13 cellular contexts compared by ENCODE assay signal in the genomic region with DNA sequence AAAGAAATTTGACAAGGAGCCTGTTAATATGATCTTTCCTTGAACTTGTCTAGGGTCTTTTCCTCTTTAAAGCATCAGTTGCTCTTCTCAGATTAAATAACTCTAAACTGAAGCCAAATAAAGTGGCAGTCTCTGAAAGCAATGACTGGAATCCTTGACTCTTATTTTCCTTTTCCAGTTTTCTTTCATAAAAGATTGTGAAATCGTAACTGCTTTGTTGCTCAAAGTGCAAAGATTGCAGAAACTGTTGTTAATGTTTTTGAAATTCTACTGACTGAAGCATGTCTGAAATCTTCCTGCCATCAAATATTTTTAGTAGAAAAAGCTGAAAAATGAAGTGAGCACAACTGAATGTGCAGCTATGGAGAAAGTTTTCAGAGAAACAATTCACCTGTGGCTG. TPM values are rescaled to one million over a fixed set of nuclear protein-coding genes. Genes with fewer than 3 reads are reported as not detected.
DNase-seq lines count a peak whose midpoint lies in the region; ATAC-seq, FAIRE-seq and TF ChIP-seq lines count a peak whose summit lies in the region.
"Had no signal": no experiment of that assay in that cellular context is flagged by ENCODE, and none has a peak within 500 bp of the region (broad histone marks: within the 10 kb centered on the region; RNA-seq: fewer than 3 reads in every experiment).

No MANE protein-coding gene starts in this region.

- H3K4me3 Mint-ChIP-seq in CD4-positive, alpha-beta T cell = peak overlapping the region; percentile 56
- H3K4me3 Mint-ChIP-seq in astrocyte (ENCODE audit: unreplicated experiment) (no peak overlapping the region), nephron progenitor cell (peak overlapping the region; percentile 26)

- H4K20me1 ChIP-seq in KMS-11 (ENCODE audit: insufficient read depth) (no peaks in the 10 kb centered on the region), astrocyte (ENCODE audit: insufficient read depth, low read length) (peaks cover 18% of the 10 kb centered on the region)

- DNase-seq in CD4-positive, alpha-beta T cell = no peak
- DNase-seq in astrocyte (ENCODE audit: low read depth) = no peak
- no peak for DNase-seq in nephron progenitor cell
- DNase-seq in NCI-H446 (lab: John Stamatoyannopoulos, UW) = no peak
- DNase-seq in hepatic stellate cell (ENCODE audit: low spot score) = no peak
- no peak for DNase-seq in gastrocnemius medialis
- DNase-seq: activated CD8-positive, alpha-beta memory T cell treated with anti-CD3 and anti-CD28 coated beads for 24 hours; MG63; NCI-H524; small intestine had no signal

- H3K4me2 ChIP-seq in KMS-11 (peak overlapping the region; percentile 66; the same call in 1 of the 2 replicates), astrocyte (ENCODE audit: low read length) (no peak overlapping the region)

- H3K79me2 ChIP-seq in KMS-11 (ENCODE audit: insufficient read depth, low read depth) (peaks cover 28% of the 10 kb centered on the region), astrocyte (ENCODE audit: insufficient read depth, low read length) (peaks cover 35% of the 10 kb centered on the region)

- H3K36me3 Mint-ChIP-seq in CD4-positive, alpha-beta T cell (ENCODE audit: low read depth) = peaks cover 44% of the 10 kb centered on the region
- H3K36me3 Mint-ChIP-seq in astrocyte (ENCODE audit: low read depth, unreplicated experiment) (no peaks in the 10 kb centered on the region), nephron progenitor cell (ENCODE audit: low read depth) (peaks cover 41% of the 10 kb centered on the region)

- H3K4me3 ChIP-seq in KMS-11 (IDR thresholded peaks at IDR 0.05; ENCODE audit: insufficient read depth, low read depth, low read length) (no peak overlapping the region), astrocyte (ENCODE audit: insufficient read depth, low read depth, low read length) (no peak overlapping the region), gastrocnemius medialis (no peak overlapping the region)

- H3K27me3 ChIP-seq in CD4-positive, alpha-beta T cell (ENCODE audit: control insufficient read depth, insufficient read depth, low read length) = no peaks in the 10 kb centered on the region
- H3K27me3 ChIP-seq in KMS-11 (ENCODE audit: insufficient read depth, low read depth) = no peaks in the 10 kb centered on the region
- H3K27me3 ChIP-seq in astrocyte (ENCODE audit: insufficient read depth, low read length) = no peaks in the 10 kb centered on the region
- H3K27me3 ChIP-seq in gastrocnemius medialis = no peaks in the 10 kb centered on the region
- H3K27me3 ChIP-seq: MG63 had no signal

- ATAC-seq in CD4-positive, alpha-beta T cell (ENCODE audit: poor library complexity) = no peak
- ATAC-seq in gastrocnemius medialis = no peak
- ATAC-seq: SK-N-SH treated with all-trans-retinoic acid at 6 μM for 48 hours had no signal

- POLR2A ChIA-PET in CD4-positive, alpha-beta T cell (lab: Charles Lee) = no interaction called here

- intact Hi-C loops in CD4-positive, alpha-beta T cell (cut with DNase I, micrococcal nuclease) = loop anchor here in 1 of 2 experiments (5.0 kb wide), 1 partner anchor 688 kb away; no protein-coding TSS in a partner anchor
- intact Hi-C loops in gastrocnemius medialis (cut with DNase I; ENCODE audit: low total_unique reads) = no loop called here

- no peaks in the 10 kb centered on the region for H3K9me3 ChIP-seq in CD4-positive, alpha-beta T cell (ENCODE audit: control insufficient read depth, low read length)
- H3K9me3 ChIP-seq in astrocyte (ENCODE audit: insufficient read depth, low read depth, low read length) = no peaks in the 10 kb centered on the region
- H3K9me3 ChIP-seq in gastrocnemius medialis = no peaks in the 10 kb centered on the region
- H3K9me3 ChIP-seq: MG63 had no signal

- in situ Hi-C loops in gastrocnemius medialis (cut with MboI; ENCODE audit: low sequenced_read_pairs in 4 of 4) = loop anchor here in 2 of 4 donors (10.0 to 25.0 kb wide), 2 partner anchors 572 to 575 kb away; partner anchors contain the start of gene LHFPL6 (in 1 of the 2)

- CTCF ChIA-PET in CD4-positive, alpha-beta T cell (lab: Charles Lee) = no interaction called here

- peaks cover 67% of the 10 kb centered on the region for H3K4me1 Mint-ChIP-seq in CD4-positive, alpha-beta T cell (ENCODE audit: low read depth)
- H3K4me1 Mint-ChIP-seq in astrocyte (ENCODE audit: low read depth, unreplicated experiment) = peaks cover 6% of the 10 kb centered on the region
- H3K4me1 Mint-ChIP-seq in nephron progenitor cell = peaks cover 42% of the 10 kb centered on the region

- peak overlapping the region; percentile 41 for H3K27ac Mint-ChIP-seq in CD4-positive, alpha-beta T cell
- no peak overlapping the region for H3K27ac Mint-ChIP-seq in astrocyte (ENCODE audit: unreplicated experiment)
- H3K27ac Mint-ChIP-seq in nephron progenitor cell = no peak overlapping the region

- H3K27ac ChIP-seq in CD4-positive, alpha-beta T cell (ENCODE audit: low read depth, low read length) = no peak overlapping the region
- peak overlapping the region; percentile 45; the same call in 1 of the 2 replicates for H3K27ac ChIP-seq in KMS-11
- H3K27ac ChIP-seq in astrocyte (ENCODE audit: low read depth, low read length) = no peak overlapping the region
- peak overlapping the region in 1 of 4 donors; percentile 21 for H3K27ac ChIP-seq in gastrocnemius medialis

- H3K27me3 Mint-ChIP-seq in CD4-positive, alpha-beta T cell = no peaks in the 10 kb centered on the region
- H3K27me3 Mint-ChIP-seq in astrocyte (ENCODE audit: low read depth, unreplicated experiment) (no peaks in the 10 kb centered on the region), nephron progenitor cell (ENCODE audit: low read depth, poor library complexity) (no peaks in the 10 kb centered on the region)

- H3K9ac ChIP-seq in KMS-11 (no peak overlapping the region), astrocyte (ENCODE audit: low read length) (no peak overlapping the region)

- H2AFZ ChIP-seq in KMS-11 (ENCODE audit: low read depth) = no peak overlapping the region
- no peak overlapping the region for H2AFZ ChIP-seq in astrocyte (ENCODE audit: low read depth, low read length)

- H3K4me1 ChIP-seq in KMS-11 (ENCODE audit: low read depth, poor library complexity, severe bottlenecking) (peaks cover 25% of the 10 kb centered on the region), astrocyte (ENCODE audit: insufficient read depth, low read length) (peaks cover 3% of the 10 kb centered on the region), gastrocnemius medialis (peaks cover 24 to 39% of the 10 kb centered on the region in 2 donors)

- no peaks in the 10 kb centered on the region for H3K9me3 Mint-ChIP-seq in CD4-positive, alpha-beta T cell
- H3K9me3 Mint-ChIP-seq in astrocyte (ENCODE audit: unreplicated experiment) = no peaks in the 10 kb centered on the region
- no peaks in the 10 kb centered on the region for H3K9me3 Mint-ChIP-seq in nephron progenitor cell

- peak; percentile 13 for FAIRE-seq in astrocyte (lab: Jason Lieb, UNC)
- FAIRE-seq: small intestine had no signal

- TF ChIP-seq CTCF in CD4-positive, alpha-beta T cell (IDR thresholded peaks at IDR 0.05) = no peak
- TF ChIP-seq CTCF in KMS-11 (conservative IDR thresholded peaks at IDR 0.05; ENCODE audit: low read depth, low read length) = no peak
- no peak for TF ChIP-seq CTCF in astrocyte (IDR thresholded peaks at IDR 0.05; ENCODE audit: insufficient read depth, low read depth, low read length)
- TF ChIP-seq CTCF in nephron progenitor cell (IDR thresholded peaks at IDR 0.05) = no peak
- no peak for TF ChIP-seq CTCF in gastrocnemius medialis (IDR thresholded peaks at IDR 0.05 in 4 of 5, conservative IDR thresholded peaks at IDR 0.05 in 1 of 5)

- H3K36me3 ChIP-seq in KMS-11 (ENCODE audit: insufficient read depth) (no peaks in the 10 kb centered on the region), astrocyte (ENCODE audit: insufficient read depth, low read length) (no peaks in the 10 kb centered on the region), gastrocnemius medialis (no peaks in the 10 kb centered on the region)
- H3K36me3 ChIP-seq: MG63 had no signal

- no peak for TF ChIP-seq POLR2A in gastrocnemius medialis (IDR thresholded peaks at IDR 0.05)

RNA-seq across cellular contexts. Expression of gene NHLRC3, which starts 1.9 kb away (rescaled TPM):
- 1 to 10 TPM; 3.9 to 5.9 TPM for total RNA-seq in CD4-positive, alpha-beta T cell
- total RNA-seq in astrocyte (8.2 and 8.4 TPM in 2 replicates), gastrocnemius medialis (10 to 100 TPM in 1 of 4 donors, 1 to 10 TPM in 3; 7.8 to 10.5 (median 8.0) TPM)

RNA-seq across cellular contexts. Expression of gene PROSER1, which starts 2.3 kb away (rescaled TPM):
- total RNA-seq in CD4-positive, alpha-beta T cell = 10 to 100 TPM; 29.3 to 35.3 TPM
- total RNA-seq in astrocyte (26.7 and 35.3 TPM in 2 replicates), gastrocnemius medialis (10 to 100 TPM in 1 of 4 donors, 1 to 10 TPM in 3; 6.9 to 11.5 (median 9.1) TPM)

RNA-seq across cellular contexts. Expression of gene STOML3, which starts 49.6 kb away (rescaled TPM):
- total RNA-seq in CD4-positive, alpha-beta T cell = not detected
- total RNA-seq in astrocyte (not detected in 2 replicates), gastrocnemius medialis (not detected)
- total RNA-seq: mononuclear cell had no signal
